In genomic region chr11:64839887-64840782, GRCh38 we compare ENCODE assay signal across 17 cellular contexts. TPM values are rescaled to one million over a fixed set of nuclear protein-coding genes. Genes with fewer than 3 reads are reported as not detected.
DNase-seq lines count a peak whose midpoint lies in the region; ATAC-seq and TF ChIP-seq lines count a peak whose summit lies in the region.
"Had no signal": no experiment of that assay in that cellular context is flagged by ENCODE, and none has a peak within 500 bp of the region (broad histone marks: within the 10 kb centered on the region; RNA-seq: fewer than 3 reads in every experiment).

No MANE protein-coding gene starts in this region.

- H4K91ac ChIP-seq in IMR-90 (ENCODE audit: insufficient read depth, low read depth, low read length) = no peak overlapping the region

- 73% methylated on average over 5 of the region's 24 CpGs; no CpG with 5 or more reads in 1 of the 2 experiments for WGBS in IMR-90 (ENCODE audit: extremely low coverage in 2 of 2, insufficient read length in 1 of 2), 2 experiments
- WGBS in spleen, 5 donors = 86 to 94% (median 91%) methylated on average over 15 to 24 of the region's 24 CpGs

- no peak overlapping the region for H2AFZ ChIP-seq in IMR-90 (replicated peaks; ENCODE audit: low read length, poor library complexity)

- H3K9me3 Mint-ChIP-seq in stimulated activated memory B cell treated with anti-CD40 and anti-IgM and Interleukin-4, amounts not matched to agents 10 μg/mL and 1 μg/mL and 100 μg/mL, for 72 hours = no peaks in the 10 kb centered on the region
- H3K9me3 Mint-ChIP-seq: CD4-positive, alpha-beta memory T cell; HFFc6 had no signal

- TF ChIP-seq RAD21 in IMR-90 (IDR thresholded peaks at IDR 0.05; ENCODE audit: low read length) = no peak

- H3K4ac ChIP-seq in IMR-90 (ENCODE audit: low read depth, low read length) = no peak overlapping the region

- no peak overlapping the region for H2BK5ac ChIP-seq in IMR-90 (ENCODE audit: low read depth, low read length, poor library complexity, severe bottlenecking)

- TF ChIP-seq CTCF in right atrium auricular region (IDR thresholded peaks at IDR 0.05) = no peak
- TF ChIP-seq CTCF in IMR-90 (conservative IDR thresholded peaks at IDR 0.05; ENCODE audit: low read depth, low read length) = no peak
- TF ChIP-seq CTCF in spleen (IDR thresholded peaks at IDR 0.05 in 8 of 11, conservative IDR thresholded peaks at IDR 0.05 in 3 of 11) = no peak

- H3K56ac ChIP-seq in IMR-90 (ENCODE audit: extremely low read depth, insufficient read depth, low read length) = no peak overlapping the region

- no peak overlapping the region for H3K23ac ChIP-seq in IMR-90 (ENCODE audit: low read depth, low read length)

- H3K27ac ChIP-seq in right atrium auricular region (no peak overlapping the region), IMR-90 (ENCODE audit: insufficient read depth, low read length) (no peak overlapping the region), epithelial cell of prostate (peak overlapping the region; percentile 17), spleen (no peak overlapping the region)
- H3K27ac ChIP-seq: HL-60 had no signal

- H3K9ac ChIP-seq in IMR-90 (ENCODE audit: low read depth, low read length) = no peak overlapping the region

- H3K27ac Mint-ChIP-seq in stimulated activated memory B cell treated with anti-CD40 and anti-IgM and Interleukin-4, amounts not matched to agents 10 μg/mL and 1 μg/mL and 100 μg/mL, for 72 hours = no peak overlapping the region
- H3K27ac Mint-ChIP-seq: B cell, HFFc6 had no signal

- in situ Hi-C loops in IMR-90 (cut with MboI; ENCODE audit: low sequenced_read_pairs) (loop anchor here (10.0 kb wide), 1 partner anchor 165 kb away; no protein-coding TSS in a partner anchor), KBM-7 (cut with MboI; ENCODE audit: low pct_unique_long_range_greater_than_20kb, low sequenced_read_pairs) (no loop called here)

- no TSS peak for BruUV-seq in IMR-90 (replicated peaks; lab: Mats Ljungman, UMichigan)

- no peak overlapping the region for H3K4me3 ChIP-seq in right atrium auricular region
- no peak overlapping the region for H3K4me3 ChIP-seq in IMR-90 (ENCODE audit: insufficient read depth, low read depth, low read length)
- H3K4me3 ChIP-seq in spleen = no peak overlapping the region
- H3K4me3 ChIP-seq: HAP-1 had no signal

- DNase-seq in left ventricle myocardium superior (peak; percentile 29), right atrium auricular region (ENCODE audit: low spot score) (no peak), IMR-90 (no peak), epithelial cell of prostate (ENCODE audit: low read depth, low spot score) (no peak), spleen (peak; percentile 70), KBM-7 (no peak), NCI-H82 (lab: John Stamatoyannopoulos, UW) (no peak)
- DNase-seq: C1 segment of cervical spinal cord, DMS79 treated with DMSO at 0.1 percent for 48 hours, EL, HFFc6, KG1 had no signal

- no peak overlapping the region for H4K8ac ChIP-seq in IMR-90 (ENCODE audit: low read depth in 2 of 2, low read length in 2 of 2)

- H4K20me1 ChIP-seq in IMR-90 (ENCODE audit: insufficient read depth, low read length) = no peaks in the 10 kb centered on the region

- no peaks in the 10 kb centered on the region for H3K9me1 ChIP-seq in IMR-90 (ENCODE audit: insufficient read depth, low read length)

- no peak overlapping the region for H3K14ac ChIP-seq in IMR-90 (replicated peaks; ENCODE audit: low read depth, low read length)

- peak overlapping the region; percentile 16 for H2AK9ac ChIP-seq in IMR-90 (replicated peaks; ENCODE audit: low read depth, low read length, poor library complexity)

- H3K36me3 ChIP-seq in right atrium auricular region = no peaks in the 10 kb centered on the region
- H3K36me3 ChIP-seq in IMR-90 (ENCODE audit: control insufficient read depth, insufficient read depth, low read length) = no peaks in the 10 kb centered on the region
- peaks cover 0 to 26% (median 0%) of the 10 kb centered on the region in 6 donors for H3K36me3 ChIP-seq in spleen
- H3K36me3 ChIP-seq: HAP-1 had no signal

- dilution Hi-C loops in IMR-90 (cut with HindIII; ENCODE audit: low sequenced_read_pairs, unreplicated experiment) = no loop called here

- no peak overlapping the region for H2BK20ac ChIP-seq in IMR-90 (ENCODE audit: low read depth, low read length)

- no peaks in the 10 kb centered on the region for H3K79me1 ChIP-seq in IMR-90 (ENCODE audit: low read depth in 1 of 2, low read length in 2 of 2)

- H3K9me3 ChIP-seq in right atrium auricular region = no peaks in the 10 kb centered on the region
- H3K9me3 ChIP-seq in IMR-90 (ENCODE audit: control insufficient read depth, insufficient read depth, low read length) = no peaks in the 10 kb centered on the region
- no peaks in the 10 kb centered on the region for H3K9me3 ChIP-seq in spleen
- H3K9me3 ChIP-seq: HAP-1 had no signal

- CTCF ChIA-PET in IMR-90 (lab: Yijun Ruan, JAX) = no interaction called here

- no peak overlapping the region for H3K4me2 ChIP-seq in IMR-90 (ENCODE audit: low read depth, low read length)

- TF ChIP-seq POLR2A in IMR-90 (IDR thresholded peaks at IDR 0.05; ENCODE audit: low read depth, low read length) = no peak
- TF ChIP-seq POLR2A in spleen (IDR thresholded peaks at IDR 0.05) = no peak

- H4K5ac ChIP-seq in IMR-90 (ENCODE audit: low read depth, low read length) = no peak overlapping the region

- intact Hi-C loops in left ventricle myocardium superior (cut with micrococcal nuclease) (no loop called here), IMR-90 (cut with micrococcal nuclease) (no loop called here), spleen (cut with DNase I; ENCODE audit: low total_unique reads) (loop anchor here (10.0 kb wide), 1 partner anchor 55 kb away; no protein-coding TSS in a partner anchor)

- H2BK120ac ChIP-seq in IMR-90 (ENCODE audit: low read depth, low read length) = no peak overlapping the region

- no peak overlapping the region for H2AK5ac ChIP-seq in IMR-90 (ENCODE audit: low read depth, low read length)

- H3K27me3 ChIP-seq in right atrium auricular region (no peaks in the 10 kb centered on the region), IMR-90 (ENCODE audit: control insufficient read depth, insufficient read depth, low read length) (no peaks in the 10 kb centered on the region), spleen (replicated peaks in 1 of 7) (no peaks in the 10 kb centered on the region)

- no peak overlapping the region for H3K4me3 Mint-ChIP-seq in stimulated activated memory B cell treated with anti-CD40 and anti-IgM and Interleukin-4, amounts not matched to agents 10 μg/mL and 1 μg/mL and 100 μg/mL, for 72 hours
- H3K4me3 Mint-ChIP-seq: B cell; CD4-positive, alpha-beta memory T cell; HFFc6 had no signal

- ATAC-seq in left ventricle myocardium superior (no peak), IMR-90 (ENCODE audit: low read depth) (no peak)
- ATAC-seq in stimulated activated memory B cell treated with anti-CD40 and anti-IgM and Interleukin-4, amounts not matched to agents 10 μg/mL and 1 μg/mL and 100 μg/mL, for 72 hours = no peak

- POLR2A ChIA-PET in IMR-90 (lab: Charles Lee; ENCODE audit: unreplicated experiment) = no interaction called here

- H3K36me3 Mint-ChIP-seq in stimulated activated memory B cell treated with anti-CD40 and anti-IgM and Interleukin-4, amounts not matched to agents 10 μg/mL and 1 μg/mL and 100 μg/mL, for 72 hours = no peaks in the 10 kb centered on the region

- peaks cover 24% of the 10 kb centered on the region for H3K4me1 Mint-ChIP-seq in stimulated activated memory B cell treated with anti-CD40 and anti-IgM and Interleukin-4, amounts not matched to agents 10 μg/mL and 1 μg/mL and 100 μg/mL, for 72 hours

- H3K18ac ChIP-seq in IMR-90 (ENCODE audit: low read depth, low read length) = no peak overlapping the region

- H3K4me1 ChIP-seq in right atrium auricular region = peaks cover 0 to 13% of the 10 kb centered on the region in 2 donors
- peaks cover 6% of the 10 kb centered on the region for H3K4me1 ChIP-seq in IMR-90 (ENCODE audit: control insufficient read depth, insufficient read depth, low read length)
- H3K4me1 ChIP-seq in spleen = peaks cover 0 to 31% (median 20%) of the 10 kb centered on the region in 6 donors

- no peak overlapping the region for H2BK15ac ChIP-seq in IMR-90 (ENCODE audit: low read depth, low read length)

- H3K27me3 Mint-ChIP-seq in stimulated activated memory B cell treated with anti-CD40 and anti-IgM and Interleukin-4, amounts not matched to agents 10 μg/mL and 1 μg/mL and 100 μg/mL, for 72 hours = no peaks in the 10 kb centered on the region
- H3K27me3 Mint-ChIP-seq: B cell; CD4-positive, alpha-beta memory T cell had no signal

TF ChIP-seq in IMR-90, 13 proteins besides CTCF, POLR2A, EP300 and RAD21 (continues in another document):
- no peak for TF ChIP-seq CHD1 (IDR thresholded peaks at IDR 0.05; ENCODE audit: low read depth, low read length)

RNA-seq across cellular contexts. Expression of gene CDC42BPG, which starts 4.3 kb away (rescaled TPM):
- total RNA-seq in left ventricle myocardium superior (0.40 TPM), right atrium auricular region (1 to 10 TPM in 1 of 2 donors, under 1 TPM in 1; 0.33 to 1.0 TPM), IMR-90 (2012; rRNA removed) (under 0.01 TPM in 2 replicates), spleen (1 to 10 TPM; 1.9 to 4.6 (median 2.6) TPM)
- polyA plus RNA-seq in IMR-90 (2012; rRNA removed) (0.10 and 0.12 TPM in 2 replicates), spleen (1 to 10 TPM in 2 of 3 donors, under 1 TPM in 1; 0.74 to 2.0 (median 1.0) TPM)
- 0.04 and 0.12 TPM in 2 replicates for polyA plus RNA-seq in IMR-90 (2012; cell fraction: cytosol; rRNA removed)
- polyA plus RNA-seq in IMR-90 (2012; cell fraction: nucleus; rRNA removed; ENCODE audit: low replicate concordance) = 0.50 and 0.59 TPM in 2 replicates

RNA-seq across cellular contexts. Expression of gene MEN1, which starts 29.8 kb away (rescaled TPM):
- total RNA-seq in left ventricle myocardium superior = 9.1 TPM
- 1 to 10 TPM; 7.2 to 9.8 TPM for total RNA-seq in right atrium auricular region
- 8.8 and 9.4 TPM in 2 replicates for total RNA-seq in IMR-90 (2012; rRNA removed)
- polyA plus RNA-seq in IMR-90 (2012; rRNA removed) = 35.7 and 44.7 TPM in 2 replicates
- 18.9 and 33.6 TPM in 2 replicates for polyA plus RNA-seq in IMR-90 (2012; cell fraction: cytosol; rRNA removed)
- polyA plus RNA-seq in IMR-90 (2012; cell fraction: nucleus; rRNA removed; ENCODE audit: low replicate concordance) = 65.7 and 129 TPM in 2 replicates
- 10 to 100 TPM; 20.1 to 33.6 (median 28.2) TPM for total RNA-seq in spleen
- polyA plus RNA-seq in spleen = 10 to 100 TPM; 17.8 to 27.6 (median 20.5) TPM

RNA-seq across cellular contexts. Expression of gene MAP4K2, which starts 37.1 kb away (rescaled TPM):
- 8.6 TPM for total RNA-seq in left ventricle myocardium superior
- total RNA-seq in right atrium auricular region = 10 to 100 TPM; 19.4 to 20.4 TPM
- 9.2 and 11.7 TPM in 2 replicates for total RNA-seq in IMR-90 (2012; rRNA removed)
- polyA plus RNA-seq in IMR-90 (2012; rRNA removed) = 16.6 and 22.2 TPM in 2 replicates
- 18.8 and 24.1 TPM in 2 replicates for polyA plus RNA-seq in IMR-90 (2012; cell fraction: cytosol; rRNA removed)
- 41.7 and 95.5 TPM in 2 replicates for polyA plus RNA-seq in IMR-90 (2012; cell fraction: nucleus; rRNA removed; ENCODE audit: low replicate concordance)
- total RNA-seq in spleen = 100 to 1,000 TPM in 1 of 7 donors, 10 to 100 TPM in 6; 41.5 to 106 (median 57.4) TPM
- 10 to 100 TPM; 40.8 to 70.8 (median 63.8) TPM for polyA plus RNA-seq in spleen

RNA-seq across cellular contexts. Expression of gene EHD1, which starts 38.3 kb away (rescaled TPM):
- total RNA-seq in left ventricle myocardium superior (52.5 TPM), right atrium auricular region (10 to 100 TPM; 29.5 to 34.1 TPM), IMR-90 (2012; rRNA removed) (107 and 125 TPM in 2 replicates), spleen (100 to 1,000 TPM; 117 to 337 (median 201) TPM)
- polyA plus RNA-seq in IMR-90 (2012; rRNA removed) (209 and 216 TPM in 2 replicates), spleen (10 to 100 TPM; 51.9 to 93.9 (median 53.7) TPM)
- polyA plus RNA-seq in IMR-90 (2012; cell fraction: cytosol; rRNA removed) = 259 and 358 TPM in 2 replicates
- 267 and 410 TPM in 2 replicates for polyA plus RNA-seq in IMR-90 (2012; cell fraction: nucleus; rRNA removed; ENCODE audit: low replicate concordance)

Comparison
In these comparisons a context has a peak if more than half of its experiments do, and no peak if none do; other contexts are left out.
1. DNase-seq: peak in left ventricle myocardium superior (single experiment) and spleen (single experiment); none in right atrium auricular region (single experiment), IMR-90 (single experiment), epithelial cell of prostate (single experiment), KBM-7 (single experiment) and NCI-H82 (single experiment).